10 cellular contexts compared by ENCODE assay signal in genomic region chr19:13029893-13030292, GRCh38. TPM values are rescaled to one million over a fixed set of nuclear protein-coding genes. Genes with fewer than 3 reads are reported as not detected.
DNase-seq lines count a peak whose midpoint lies in the region; ATAC-seq and TF ChIP-seq lines count a peak whose summit lies in the region.
"Had no signal": no experiment of that assay in that cellular context is flagged by ENCODE, and none has a peak within 500 bp of the region (broad histone marks: within the 10 kb centered on the region; RNA-seq: fewer than 3 reads in every experiment).

No MANE protein-coding gene starts in this region.

- DNase-seq in activated CD4-positive, alpha-beta T cell treated with anti-CD3 and anti-CD28 coated beads, Interleukin-2, amount 10 ng/mL, durations not matched to agents 24 days and 14 days, result peak; percentile 68
- no peak for DNase-seq in activated CD4-positive, alpha-beta T cell treated with anti-CD3 and anti-CD28 coated beads for 1 hour
- DNase-seq in SW480 (ENCODE audit: low spot score) (peak; percentile 21), foreskin keratinocyte (no peak), thyroid gland (no peak), NCI-H2081 (lab: John Stamatoyannopoulos, UW) (no peak), DMS79 treated with DMSO at 0.1 percent for 48 hours (lab: John Stamatoyannopoulos, UW) (no peak)

- H3K36me3 ChIP-seq in thyroid gland, result no peaks in the 10 kb centered on the region

- H3K27ac ChIP-seq in foreskin keratinocyte (no peak overlapping the region), thyroid gland (peak overlapping the region in 1 of 3 donors; percentile 69)

- H3K27me3 ChIP-seq in foreskin keratinocyte (no peaks in the 10 kb centered on the region), thyroid gland (no peaks in the 10 kb centered on the region)

- no peaks in the 10 kb centered on the region for H3K9me3 Mint-ChIP-seq in activated CD4-positive, alpha-beta T cell treated with anti-CD3 and anti-CD28 coated beads, Interleukin-2, amount 10 ng/mL, durations not matched to agents 24 days and 14 days
- H3K9me3 Mint-ChIP-seq: stimulated activated memory B cell treated with anti-CD40 and anti-IgM and Interleukin-4, amounts not matched to agents 10 μg/mL and 1 μg/mL and 100 μg/mL, for 72 hours had no signal

- TF ChIP-seq CTCF in foreskin keratinocyte (conservative IDR thresholded peaks at IDR 0.05) (peak; percentile 73), thyroid gland (IDR thresholded peaks at IDR 0.05) (peak in 4 of 6 experiments; percentile 5 to 32 (median 17))

- 84 to 88% methylated on average over 7 of the region's 10 CpGs for WGBS in thyroid gland, 2 donors

- H3K4me1 Mint-ChIP-seq in activated CD4-positive, alpha-beta T cell treated with anti-CD3 and anti-CD28 coated beads, Interleukin-2, amount 10 ng/mL, durations not matched to agents 24 days and 14 days, result peaks cover 2% of the 10 kb centered on the region

- no peak for ATAC-seq in foreskin keratinocyte
- ATAC-seq in HG03342 (IDR thresholded peaks at IDR 0.05; ENCODE audit: unreplicated experiment), result no peak
- ATAC-seq: stimulated activated memory B cell treated with anti-CD40 and anti-IgM and Interleukin-4, amounts not matched to agents 10 μg/mL and 1 μg/mL and 100 μg/mL, for 72 hours had no signal

- H3K27me3 Mint-ChIP-seq in activated CD4-positive, alpha-beta T cell treated with anti-CD3 and anti-CD28 coated beads, Interleukin-2, amount 10 ng/mL, durations not matched to agents 24 days and 14 days, result peaks cover 18% of the 10 kb centered on the region

- H3K9me3 ChIP-seq in thyroid gland, result no peaks in the 10 kb centered on the region

- H3K36me3 Mint-ChIP-seq in activated CD4-positive, alpha-beta T cell treated with anti-CD3 and anti-CD28 coated beads, Interleukin-2, amount 10 ng/mL, durations not matched to agents 24 days and 14 days (ENCODE audit: low read depth), result peaks cover 4% of the 10 kb centered on the region
- H3K36me3 Mint-ChIP-seq: stimulated activated memory B cell treated with anti-CD40 and anti-IgM and Interleukin-4, amounts not matched to agents 10 μg/mL and 1 μg/mL and 100 μg/mL, for 72 hours had no signal

- intact Hi-C loops in activated CD4-positive, alpha-beta T cell treated with anti-CD3 and anti-CD28 coated beads, Interleukin-2, amount 10 ng/mL, durations not matched to agents 24 days and 14 days (cut with micrococcal nuclease), result loop anchor here (5.0 kb wide), 1 partner anchor 48 kb away; no protein-coding TSS in a partner anchor
- intact Hi-C loops in thyroid gland (cut with DNase I), result loop anchor here (5.0 kb wide), 1 partner anchor 43 kb away; no protein-coding TSS in a partner anchor

- no peak for TF ChIP-seq POLR2A in thyroid gland (IDR thresholded peaks at IDR 0.05)

- no peak overlapping the region for H3K27ac Mint-ChIP-seq in activated CD4-positive, alpha-beta T cell treated with anti-CD3 and anti-CD28 coated beads, Interleukin-2, amount 10 ng/mL, durations not matched to agents 24 days and 14 days
- H3K27ac Mint-ChIP-seq: stimulated activated memory B cell treated with anti-CD40 and anti-IgM and Interleukin-4, amounts not matched to agents 10 μg/mL and 1 μg/mL and 100 μg/mL, for 72 hours had no signal

- H3K4me3 Mint-ChIP-seq in activated CD4-positive, alpha-beta T cell treated with anti-CD3 and anti-CD28 coated beads, Interleukin-2, amount 10 ng/mL, durations not matched to agents 24 days and 14 days, result no peak overlapping the region
- H3K4me3 Mint-ChIP-seq: stimulated activated memory B cell treated with anti-CD40 and anti-IgM and Interleukin-4, amounts not matched to agents 10 μg/mL and 1 μg/mL and 100 μg/mL, for 72 hours had no signal

- H3K4me1 ChIP-seq in foreskin keratinocyte, result peaks cover 34% of the 10 kb centered on the region
- peaks cover 79 to 93% of the 10 kb centered on the region in 2 donors for H3K4me1 ChIP-seq in thyroid gland

- no peak overlapping the region for H3K4me3 ChIP-seq in thyroid gland (replicated peaks in 1 of 3)
- H3K4me3 ChIP-seq: lung had no signal

RNA-seq across cellular contexts. Expression of gene NFIX, which starts 34.6 kb away (rescaled TPM):
- 8.3 and 10.4 TPM in 2 replicates for total RNA-seq in activated CD4-positive, alpha-beta T cell treated with anti-CD3 and anti-CD28 coated beads, Interleukin-2, amount 10 ng/mL, durations not matched to agents 24 days and 14 days
- total RNA-seq in foreskin keratinocyte (9.4 and 13.0 TPM in 2 replicates), thyroid gland (10 to 100 TPM; 38.8 to 70.2 (median 62.4) TPM)
- polyA plus RNA-seq in foreskin keratinocyte, result 3.3 and 5.3 TPM in 2 replicates

Comparison
In these comparisons a context has a peak if more than half of its experiments do, and no peak if none do; other contexts are left out.
1. DNase-seq: peak in activated CD4-positive, alpha-beta T cell treated with anti-CD3 and anti-CD28 coated beads, Interleukin-2, amount 10 ng/mL, durations not matched to agents 24 days and 14 days (single experiment) and SW480 (single experiment); none in activated CD4-positive, alpha-beta T cell treated with anti-CD3 and anti-CD28 coated beads for 1 hour (single experiment), foreskin keratinocyte (0 of 2), thyroid gland (0 of 2), NCI-H2081 (0 of 2) and DMS79 treated with DMSO at 0.1 percent for 48 hours (single experiment).